8 cellular contexts compared by ENCODE assay signal in genomic region chr13:93226623-93227279, GRCh38. TPM values are rescaled to one million over a fixed set of nuclear protein-coding genes. Genes with fewer than 3 reads are reported as not detected.
DNase-seq lines count a peak whose midpoint lies in the region; ATAC-seq, FAIRE-seq and TF ChIP-seq lines count a peak whose summit lies in the region.

Gene GPC6, plus strand, starts transcription at chr13:93226807.

- DNase-seq in HFFc6 (peak; percentile 79), NCI-H526 (lab: John Stamatoyannopoulos, UW) (peak; percentile 89 to 92), HepG2 (ENCODE audit: low spot score) (peak; percentile 79), tibial artery (peak in 1 of 2 donors; percentile 78), MV-4-11 (lab: John Stamatoyannopoulos, UW) (no peak)
- DNase-seq in activated CD8-positive, alpha-beta memory T cell treated with anti-CD3 and anti-CD28 coated beads for 24 hours, result no peak

- in situ Hi-C loops in HepG2 (cut with HindIII; ENCODE audit: extremely low pct_ligation_motif_present, low pct_unique_long_range_greater_than_20kb), result loop anchor here (25.0 kb wide), 3 partner anchors 536 to 1111 kb away; no protein-coding TSS in a partner anchor

- peak within 1 kb of the TSS; percentile 76 for H3K4me2 ChIP-seq in HepG2 (ENCODE audit: low read depth, low read length)

- peak within 1 kb of the TSS; percentile 93 for H3K4me3 Mint-ChIP-seq in HFFc6

- intact Hi-C loops in HepG2 (cut with micrococcal nuclease; ENCODE audit: unreplicated experiment) (loop anchor here (5.0 to 10.0 kb wide), 4 partner anchors 54 to 966 kb away; no protein-coding TSS in a partner anchor), tibial artery (cut with DNase I; ENCODE audit: low total_unique reads) (no loop called here)

- H3K36me3 Mint-ChIP-seq in HFFc6 (ENCODE audit: low read depth), result no peaks in the 10 kb centered on the region

- H3K4me1 ChIP-seq in HepG2 (ENCODE audit: insufficient read depth, low read length), result peaks cover 62% of the 10 kb centered on the region
- peaks cover 0 to 32% (median 11%) of the 10 kb centered on the region in 4 donors for H3K4me1 ChIP-seq in tibial artery

- peak; percentile 21 for FAIRE-seq in HepG2 (lab: Jason Lieb, UNC)

- H2AFZ ChIP-seq in HepG2 (ENCODE audit: low read length), result peak within 1 kb of the TSS; percentile 82

- peak within 1 kb of the TSS; percentile 73 for H3K27ac Mint-ChIP-seq in HFFc6

- no peaks in the 10 kb centered on the region for H3K9me3 ChIP-seq in HepG2 (ENCODE audit: low read length)
- H3K9me3 ChIP-seq in tibial artery, result no peaks in the 10 kb centered on the region

- no peaks in the 10 kb centered on the region for H3K27me3 Mint-ChIP-seq in HFFc6 (ENCODE audit: insufficient read depth)

- TF ChIP-seq CTCF in HFFc6 (IDR thresholded peaks at IDR 0.05) (no peak), HepG2 (CRISPR knock-in tag; IDR thresholded peaks at IDR 0.05) (no peak), tibial artery (IDR thresholded peaks at IDR 0.05) (no peak)

- 1% methylated on average over 24 of the region's 31 CpGs for WGBS in HepG2 (ENCODE audit: low lambda C conversion rate)

- no peaks in the 10 kb centered on the region for H4K20me1 ChIP-seq in HepG2 (ENCODE audit: insufficient read depth, low read length)

- no peaks in the 10 kb centered on the region for H3K9me3 Mint-ChIP-seq in HFFc6

- peak within 1 kb of the TSS; percentile 90 for H3K9ac ChIP-seq in HepG2 (ENCODE audit: insufficient read depth, low read depth, low read length)

- CTCF ChIA-PET in HepG2 (lab: Yijun Ruan, JAX; ENCODE audit: low intra/inter-chr PET ratio, low total read pairs), result no interaction called here

- H3K27ac ChIP-seq in cingulate gyrus (ENCODE audit: low read depth, low read length), result peak within 1 kb of the TSS; percentile 54
- H3K27ac ChIP-seq in HepG2 (ENCODE audit: extremely low read length, insufficient read depth, low read length), result peak within 1 kb of the TSS; percentile 85
- peak within 1 kb of the TSS; percentile 88 to 99 for H3K27ac ChIP-seq in tibial artery

- POLR2A ChIA-PET in HepG2 (lab: Yijun Ruan, JAX), result interaction anchor here (1.1 to 2.9 kb wide), 5 partner anchors 10 to 893 kb away, joined by 3 to 31 read pairs (median 4); no protein-coding TSS in a partner anchor

- TF ChIP-seq POLR2A in HepG2 (IDR thresholded peaks at IDR 0.05; ENCODE audit: insufficient read depth in 1 of 2, low read depth in 2 of 2, low read length in 2 of 2), result 0 out of 4 replicates have a peak, but pooled peaks have one; percentile 26 to 64

- H3K4me3 ChIP-seq in HepG2 (replicated peaks in 1 of 3; ENCODE audit: insufficient read depth in 1 of 3, low read depth in 2 of 3, low read length in 3 of 3) (peak within 1 kb of the TSS; percentile 90 to 98 (median 94)), tibial artery (peak within 1 kb of the TSS; percentile 78 to 89)

- TF ChIP-seq RAD21 in HepG2 (CRISPR knock-in tag; IDR thresholded peaks at IDR 0.05), result no peak

- H3K4me1 Mint-ChIP-seq in HFFc6 (ENCODE audit: low read depth), result peaks cover 51% of the 10 kb centered on the region

- peaks cover 48% of the 10 kb centered on the region for H3K79me2 ChIP-seq in HepG2 (ENCODE audit: insufficient read depth, low read length)

- ATAC-seq in HepG2, result peak; percentile 13
- ATAC-seq in GM19328 (IDR thresholded peaks at IDR 0.05; ENCODE audit: unreplicated experiment), result no peak

- H3K27me3 ChIP-seq in HepG2 (ENCODE audit: control insufficient read depth in 1 of 2, insufficient read depth in 2 of 2, low read length in 2 of 2) (no peaks in the 10 kb centered on the region; a peak in 1 of 5 replicates), tibial artery (no peaks in the 10 kb centered on the region)

- TSS peak; percentile 43 for BruUV-seq in HepG2 (replicated peaks; lab: Mats Ljungman, UMichigan)

- H3K36me3 ChIP-seq in HepG2 (replicated peaks in 1 of 2; ENCODE audit: control insufficient read depth in 1 of 2, insufficient read depth in 2 of 2, low read length in 2 of 2) (no peaks in the 10 kb centered on the region), tibial artery (no peaks in the 10 kb centered on the region)

- TF ChIP-seq EP300 in HepG2 (IDR thresholded peaks at IDR 0.05; ENCODE audit: low read depth in 2 of 2, low read length in 2 of 2) (no peak), HepG2 (CRISPR knock-in tag; IDR thresholded peaks at IDR 0.05; ENCODE audit: borderline replicate concordance) (no peak)

TF ChIP-seq in HepG2, 621 proteins besides CTCF, POLR2A, EP300 and RAD21 (continues in another document):
- TF ChIP-seq KLF16 (CRISPR knock-in tag; IDR thresholded peaks at IDR 0.05) (no peak; a peak in 1 of 4 replicates), ZFP62 (CRISPR knock-in tag; IDR thresholded peaks at IDR 0.05) (no peak), KMT2A (CRISPR knock-in tag; IDR thresholded peaks at IDR 0.05) (0 out of 2 replicates have a peak, but pooled peaks have one; percentile 45), POLR2AphosphoS2 (IDR thresholded peaks at IDR 0.05; ENCODE audit: low read depth, low read length) (no peak), ZGPAT (CRISPR knock-in tag; IDR thresholded peaks at IDR 0.05) (peak; percentile 44), ZBTB2 (CRISPR knock-in tag; IDR thresholded peaks at IDR 0.05; ENCODE audit: low read depth) (no peak), ZNF251 (CRISPR knock-in tag; IDR thresholded peaks at IDR 0.05) (no peak), ZFP36L2 (CRISPR knock-in tag; IDR thresholded peaks at IDR 0.05) (no peak)

RNA-seq across cellular contexts. Expression of gene GPC6, which starts in this region (rescaled TPM):
- total RNA-seq in HFFc6 (2021; fragmentation: NEBNext Ultra II Directional; extraction: Animal tissue kit (Norgen Biotek cat#: 25700)), result 1 to 10 TPM; 3.0 to 5.3 (median 4.4) TPM
- 27.5 and 33.9 TPM in 2 replicates for total RNA-seq in HepG2 (2016; rRNA removed; fragmentation: Illumina TruSeq; extraction: Trizol)
- 1.9 and 2.6 TPM in 2 replicates for total RNA-seq in HepG2 (2016; cell fraction: cytosol; rRNA removed; fragmentation: Illumina TruSeq; extraction: Trizol; ENCODE audit: low read depth)
- 27.2 and 30.7 TPM in 2 replicates for total RNA-seq in HepG2 (2016; cell fraction: insoluble cytoplasmic fraction; rRNA removed; fragmentation: Illumina TruSeq; extraction: Trizol)
- total RNA-seq in HepG2 (2016; cell fraction: membrane; rRNA removed; fragmentation: Illumina TruSeq; extraction: Trizol), result 7.7 and 8.3 TPM in 2 replicates
- total RNA-seq in HepG2 (2016; cell fraction: nucleus; rRNA removed; fragmentation: Illumina TruSeq; extraction: Trizol), result 51.7 and 53.0 TPM in 2 replicates
- 21.5 and 24.5 TPM in 2 replicates for polyA plus RNA-seq in HepG2 (2011; rRNA removed)
- 21.3 and 23.6 TPM in 2 replicates for polyA plus RNA-seq in HepG2 (2011; cell fraction: cytosol; rRNA removed)
- polyA plus RNA-seq in HepG2 (2011; cell fraction: nucleus; rRNA removed), result 7.3 and 7.7 TPM in 2 replicates
- 11.9 and 20.2 TPM in 2 replicates for polyA plus RNA-seq in HepG2 (2012)
- polyA plus RNA-seq in HepG2 (2016; cell fraction: cytosol; fragmentation: Illumina TruSeq; extraction: Trizol; ENCODE audit: low read depth), result 1.4 and 1.8 TPM in 2 replicates
- 16.0 and 18.2 TPM in 2 replicates for polyA plus RNA-seq in HepG2 (2016; cell fraction: insoluble cytoplasmic fraction; fragmentation: Illumina TruSeq; extraction: Trizol; ENCODE audit: low read depth)
- 3.6 and 3.9 TPM in 2 replicates for polyA plus RNA-seq in HepG2 (2016; cell fraction: membrane; fragmentation: Illumina TruSeq; extraction: Trizol; ENCODE audit: low read depth)
- polyA plus RNA-seq in HepG2 (2016; cell fraction: nucleus; fragmentation: Illumina TruSeq; extraction: Trizol; ENCODE audit: insufficient read depth, low read depth), result 24.9 and 25.5 TPM in 2 replicates
- 0.07 and 66.7 TPM in 2 replicates for polyA minus RNA-seq in HepG2 (2011; rRNA and poly(A)+ RNA removed; ENCODE audit: low replicate concordance)
- 71.6 and 82.5 TPM in 2 replicates for polyA minus RNA-seq in HepG2 (2011; cell fraction: cytosol; rRNA and poly(A)+ RNA removed)
- 52.8 and 56.1 TPM in 2 replicates for polyA minus RNA-seq in HepG2 (2011; cell fraction: nucleus; rRNA and poly(A)+ RNA removed)

Comparison
In these comparisons a context has a peak if more than half of its experiments do, and no peak if none do; other contexts are left out.
1. DNase-seq: peak in HFFc6 (single experiment), NCI-H526 (2 of 2) and HepG2 (single experiment); none in activated CD8-positive, alpha-beta memory T cell treated with anti-CD3 and anti-CD28 coated beads for 24 hours (single experiment) and MV-4-11 (single experiment).
2. Peak in every context shown above with its lines, with median percentiles within 50 percentile points of each other: H3K27ac ChIP-seq.